8 cellular contexts compared by ENCODE assay signal in the genomic region with DNA sequence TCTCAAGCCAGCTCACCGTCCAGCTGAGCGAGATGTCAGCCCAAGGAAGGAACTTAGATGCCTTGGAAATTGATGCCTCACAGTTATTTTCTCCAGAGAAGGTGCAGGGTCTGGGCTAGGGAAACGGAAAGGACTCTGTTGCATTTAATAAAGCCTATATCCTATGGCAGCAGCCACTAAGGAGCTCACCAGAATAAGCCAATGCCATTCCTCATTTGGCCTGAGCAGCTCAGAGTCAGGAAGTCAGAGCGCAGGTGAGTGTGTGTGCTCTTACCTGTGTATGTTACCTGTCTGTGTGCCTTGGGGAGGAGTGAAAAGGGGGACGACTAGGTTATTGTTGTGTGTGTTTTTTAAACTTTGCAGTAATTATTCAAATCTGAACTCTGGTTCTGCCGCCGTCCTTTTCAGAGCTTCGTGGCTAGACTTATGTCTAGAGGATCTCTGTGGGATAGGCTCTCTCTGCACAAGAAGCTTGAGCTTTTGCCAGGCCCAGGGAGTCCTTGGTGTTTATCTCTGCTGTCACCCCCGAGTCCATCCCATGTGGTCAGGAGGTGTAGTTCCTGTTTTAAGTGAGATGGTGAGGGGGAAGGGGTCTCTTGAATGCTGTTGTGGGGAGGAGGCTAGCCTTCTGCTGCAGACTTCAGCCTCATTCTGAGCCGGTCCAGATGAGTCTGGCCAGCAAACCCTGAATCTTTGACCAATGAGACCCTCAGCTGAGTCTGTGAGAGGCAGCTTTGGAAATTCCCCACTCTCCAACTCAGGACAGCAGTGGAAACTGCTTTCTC. TPM values are rescaled to one million over a fixed set of nuclear protein-coding genes. Genes with fewer than 3 reads are reported as not detected.
DNase-seq lines count a peak whose midpoint lies in the region; ATAC-seq and TF ChIP-seq lines count a peak whose summit lies in the region.

No MANE protein-coding gene starts in this region.

- intact Hi-C loops in esophagus squamous epithelium (cut with DNase I), result no loop called here

- H3K4me1 ChIP-seq in muscle layer of colon (ENCODE audit: insufficient read depth, low read length), result peaks cover 25% of the 10 kb centered on the region
- H3K4me1 ChIP-seq in esophagus squamous epithelium, result peaks cover 23 to 51% (median 28%) of the 10 kb centered on the region in 3 donors

- TF ChIP-seq POLR2A in esophagus squamous epithelium (IDR thresholded peaks at IDR 0.05), result no peak

- H3K9me3 ChIP-seq in muscle layer of colon (ENCODE audit: low read length) (no peaks in the 10 kb centered on the region), esophagus squamous epithelium (no peaks in the 10 kb centered on the region)

- H3K36me3 ChIP-seq in muscle layer of colon (ENCODE audit: insufficient read depth, low read length), result no peaks in the 10 kb centered on the region
- H3K36me3 ChIP-seq in esophagus squamous epithelium, result no peaks in the 10 kb centered on the region

- peak overlapping the region; percentile 3; the same call in 1 of the 2 replicates for H3K27ac ChIP-seq in 22Rv1
- no peak overlapping the region for H3K27ac ChIP-seq in muscle layer of colon (ENCODE audit: low read depth, low read length)
- H3K27ac ChIP-seq in esophagus squamous epithelium, result peak overlapping the region in 2 of 4 donors; percentile 11 to 51

- H3K4me3 ChIP-seq in GM12865 (ENCODE audit: low read depth, low read length) (peak overlapping the region; percentile 13), muscle layer of colon (ENCODE audit: low read depth in 1 of 2, low read length in 2 of 2) (peak overlapping the region; percentile 26 to 52), esophagus squamous epithelium (peak overlapping the region in 2 of 4 donors; percentile 57 to 73)

- no peak overlapping the region for H3K9ac ChIP-seq in muscle layer of colon (ENCODE audit: low read length)

- 42 to 52% methylated on average over 7 to 9 of the region's 10 CpGs for WGBS in esophagus squamous epithelium, 2 donors

- TF ChIP-seq CTCF in 22Rv1 (IDR thresholded peaks at IDR 0.05) (no peak), GM12865 (IDR thresholded peaks at IDR 0.05; ENCODE audit: insufficient read depth, low read depth, low read length, missing control alignments) (no peak), esophagus squamous epithelium (IDR thresholded peaks at IDR 0.05) (no peak)

- no peak for ATAC-seq in GM21447 (IDR thresholded peaks at IDR 0.05; ENCODE audit: unreplicated experiment)
- ATAC-seq in HG03565 (IDR thresholded peaks at IDR 0.05; ENCODE audit: unreplicated experiment), result no peak

- DNase-seq in GM12865 (ENCODE audit: low read depth) (no peak), midbrain (lab: John Stamatoyannopoulos, UW) (no peak), esophagus squamous epithelium (lab: John Stamatoyannopoulos, UW) (no peak)
- DNase-seq in activated CD8-positive, alpha-beta memory T cell treated with anti-CD3 and anti-CD28 coated beads, Interleukin-2, amount 50 U/mL, for 48 hours, result peak; percentile 47

- H3K27me3 ChIP-seq in muscle layer of colon (ENCODE audit: control insufficient read depth in 1 of 2, insufficient read depth in 2 of 2, low read length in 2 of 2) (no peaks in the 10 kb centered on the region), esophagus squamous epithelium (no peaks in the 10 kb centered on the region)

RNA-seq across cellular contexts. Expression of a gene that starts 2.4 kb away (rescaled TPM):
- total RNA-seq in esophagus squamous epithelium, result 1 to 10 TPM in 1 of 4 donors, under 1 TPM in 3; 0.76 to 1.9 (median 0.91) TPM

RNA-seq across cellular contexts. Expression of a gene that starts 18.6 kb away (rescaled TPM):
- total RNA-seq in esophagus squamous epithelium, result 10 to 100 TPM in 1 of 4 donors, 1 to 10 TPM in 3; 6.5 to 10.9 (median 6.9) TPM
